In genomic region chr6:152117156-152118129, GRCh38 we compare ENCODE assay signal across 11 cellular contexts.
DNase-seq lines count a peak whose midpoint lies in the region; ATAC-seq and TF ChIP-seq lines count a peak whose summit lies in the region.
"Had no signal": no experiment of that assay in that cellular context is flagged by ENCODE, and none has a peak within 500 bp of the region (broad histone marks: within the 10 kb centered on the region; RNA-seq: fewer than 3 reads in every experiment).

No MANE protein-coding gene starts in this region.

- no peak for TF ChIP-seq POLR2A in GM18505 (IDR thresholded peaks at IDR 0.05; ENCODE audit: borderline replicate concordance, extremely low read depth, insufficient read depth, insufficient read length)

- peaks cover 0 to 5% (median 2%) of the 10 kb centered on the region in 3 donors for H3K27me3 Mint-ChIP-seq in immature natural killer cell (ENCODE audit: low read depth in 3 of 3)

- DNase-seq in immature natural killer cell (no peak), NK-92 (lab: John Stamatoyannopoulos, UW; ENCODE audit: unreplicated experiment) (no peak), cardiac septum (ENCODE audit: low spot score) (no peak)
- no peak for DNase-seq in activated CD8-positive, alpha-beta memory T cell treated with anti-CD3 and anti-CD28 coated beads for 24 hours
- DNase-seq in activated CD8-positive, alpha-beta memory T cell treated with anti-CD3 and anti-CD28 coated beads, Interleukin-2, amount 50 U/mL, for 48 hours, result no peak
- DNase-seq: hippocampal formation had no signal

- H3K27ac Mint-ChIP-seq in immature natural killer cell, result peak overlapping the region in 5 of 6 donors; percentile 25 to 84 (median 58)

- no peak overlapping the region for H3K4me3 Mint-ChIP-seq in immature natural killer cell
- H3K4me3 Mint-ChIP-seq: CD14-positive monocyte had no signal

- ATAC-seq in GM18505 (IDR thresholded peaks at IDR 0.05; ENCODE audit: unreplicated experiment) (peak; percentile 78), GM21390 (IDR thresholded peaks at IDR 0.05; ENCODE audit: unreplicated experiment) (peak; percentile 87), HG03175 (IDR thresholded peaks at IDR 0.05; ENCODE audit: unreplicated experiment) (peak; percentile 89)
- ATAC-seq: Right ventricle myocardium inferior had no signal

- H3K9me3 Mint-ChIP-seq in immature natural killer cell, result no peaks in the 10 kb centered on the region

- intact Hi-C loops in cardiac septum (cut with DNase I), result no loop called here

- H3K4me1 Mint-ChIP-seq in immature natural killer cell, result peaks cover 2 to 25% of the 10 kb centered on the region in 2 donors

- H3K36me3 Mint-ChIP-seq in immature natural killer cell, result peaks cover 23 to 39% (median 32%) of the 10 kb centered on the region in 3 donors
